ENCODE assay signal across 23 cellular contexts in genomic region chr2:229821353-229821752, GRCh38.
A peak's percentile ranks its signal among the peaks of the same experiment; 100 is the strongest.
DNase-seq lines count a peak whose midpoint lies in the region; ATAC-seq and TF ChIP-seq lines count a peak whose summit lies in the region.
"Had no signal": no experiment of that assay in that cellular context is flagged by ENCODE, and none has a peak within 500 bp of the region (broad histone marks: within the 10 kb centered on the region; RNA-seq: fewer than 3 reads in every experiment).

No MANE protein-coding gene starts in this region.

- H3K4me3 Mint-ChIP-seq in T-helper 2 cell treated with Interferon-gamma antibody and Interleukin-4, amounts not matched to agents 5 μg/mL and 100 μg/mL, for 36 hours, result peak overlapping the region; percentile 24
- H3K4me3 Mint-ChIP-seq in CD4-positive, alpha-beta T cell, result no peak overlapping the region
- H3K4me3 Mint-ChIP-seq in central memory CD8-positive, alpha-beta T cell, result no peak overlapping the region
- no peak overlapping the region for H3K4me3 Mint-ChIP-seq in activated CD4-positive, alpha-beta T cell treated with anti-CD3 and anti-CD28 coated beads, Interleukin-2, amount 10 ng/mL, durations not matched to agents 24 days and 14 days
- H3K4me3 Mint-ChIP-seq in glutamatergic neuron (ENCODE audit: unreplicated experiment), result no peak overlapping the region

- H3K4me3 ChIP-seq in KMS-11 (IDR thresholded peaks at IDR 0.05; ENCODE audit: insufficient read depth, low read depth, low read length), result no peak overlapping the region
- H3K4me3 ChIP-seq: adrenal gland, body of pancreas, HAP-1, left lung, vagina had no signal

- no peak overlapping the region for H3K27ac ChIP-seq in CD4-positive, alpha-beta T cell (ENCODE audit: low read depth, low read length)
- peak overlapping the region; percentile 69; the same call in 1 of the 2 replicates for H3K27ac ChIP-seq in KMS-11
- H3K27ac ChIP-seq: 22Rv1, adrenal gland, body of pancreas, left lung, vagina had no signal

- TF ChIP-seq CTCF in CD4-positive, alpha-beta T cell (IDR thresholded peaks at IDR 0.05), result no peak
- no peak for TF ChIP-seq CTCF in KMS-11 (conservative IDR thresholded peaks at IDR 0.05; ENCODE audit: low read depth, low read length)
- no peak for TF ChIP-seq CTCF in glutamatergic neuron (IDR thresholded peaks at IDR 0.05; ENCODE audit: partially characterized antibody, unreplicated experiment)

- peaks cover 26% of the 10 kb centered on the region for H3K4me1 Mint-ChIP-seq in T-helper 2 cell treated with Interferon-gamma antibody and Interleukin-4, amounts not matched to agents 5 μg/mL and 100 μg/mL, for 36 hours (ENCODE audit: low read depth)
- peaks cover 35% of the 10 kb centered on the region for H3K4me1 Mint-ChIP-seq in CD4-positive, alpha-beta T cell (ENCODE audit: low read depth)
- H3K4me1 Mint-ChIP-seq in central memory CD8-positive, alpha-beta T cell, result peaks cover 28% of the 10 kb centered on the region
- peaks cover 30% of the 10 kb centered on the region for H3K4me1 Mint-ChIP-seq in activated CD4-positive, alpha-beta T cell treated with anti-CD3 and anti-CD28 coated beads, Interleukin-2, amount 10 ng/mL, durations not matched to agents 24 days and 14 days
- H3K4me1 Mint-ChIP-seq in glutamatergic neuron (ENCODE audit: low read depth, unreplicated experiment), result no peaks in the 10 kb centered on the region

- POLR2A ChIA-PET in CD4-positive, alpha-beta T cell (lab: Charles Lee), result interaction anchor here (1.7 to 1.8 kb wide), 2 partner anchors 14 to 100 kb away, joined by 4 to 8 read pairs; partner anchors contain the start of genes FBXO36 and TRIP12

- DNase-seq in T-helper 2 cell treated with Interferon-gamma antibody and Interleukin-4, amounts not matched to agents 5 μg/mL and 100 μg/mL, for 36 hours (ENCODE audit: low spot score), result no peak
- DNase-seq in T-helper 2 cell (no peak), T-helper 9 cell (no peak), glutamatergic neuron (no peak)
- no peak for DNase-seq in CD4-positive, alpha-beta T cell
- no peak for DNase-seq in central memory CD8-positive, alpha-beta T cell (ENCODE audit: low spot score in 2 of 2)
- no peak for DNase-seq in activated CD4-positive, alpha-beta T cell treated with anti-CD3 and anti-CD28 coated beads, Interleukin-2, amount 10 ng/mL, durations not matched to agents 24 days and 14 days
- DNase-seq: activated CD4-positive, alpha-beta T cell treated with anti-CD3 and anti-CD28 coated beads, Interleukin-2, amount 50 U/mL, for 4 hours; activated effector memory CD4-positive, alpha-beta T cell treated with anti-CD3 and anti-CD28 coated beads, Interleukin-2, amount 50 U/mL, for 16 hours; adrenal gland; body of pancreas; DMS153; KBM-7; left lung; NCI-H146; NCI-H510A treated with DMSO at 0.1 percent for 48 hours; occipital lobe had no signal

- H3K27ac Mint-ChIP-seq in T-helper 2 cell treated with Interferon-gamma antibody and Interleukin-4, amounts not matched to agents 5 μg/mL and 100 μg/mL, for 36 hours, result peak overlapping the region; percentile 33
- H3K27ac Mint-ChIP-seq in CD4-positive, alpha-beta T cell, result peak overlapping the region; percentile 68
- H3K27ac Mint-ChIP-seq in central memory CD8-positive, alpha-beta T cell (ENCODE audit: low read depth), result peak overlapping the region; percentile 83
- H3K27ac Mint-ChIP-seq in activated CD4-positive, alpha-beta T cell treated with anti-CD3 and anti-CD28 coated beads, Interleukin-2, amount 10 ng/mL, durations not matched to agents 24 days and 14 days, result no peak overlapping the region
- H3K27ac Mint-ChIP-seq in glutamatergic neuron (ENCODE audit: unreplicated experiment), result no peak overlapping the region
- H3K27ac Mint-ChIP-seq: stimulated activated naive CD8-positive, alpha-beta T cell treated with anti-CD3 and anti-CD28 coated beads, Interleukin-15, amount 100 ng/mL, for 72 hours had no signal

- intact Hi-C loops in CD4-positive, alpha-beta T cell (cut with DNase I, micrococcal nuclease), result no loop called here
- intact Hi-C loops in activated CD4-positive, alpha-beta T cell treated with anti-CD3 and anti-CD28 coated beads, Interleukin-2, amount 10 ng/mL, durations not matched to agents 24 days and 14 days (cut with micrococcal nuclease), result loop anchor here (10.0 kb wide), 1 partner anchor 243 kb away; the partner anchor contains the start of gene SLC16A14

- ATAC-seq in CD4-positive, alpha-beta T cell (ENCODE audit: poor library complexity), result no peak
- no peak for ATAC-seq in central memory CD8-positive, alpha-beta T cell (replicated peaks; ENCODE audit: extremely low read depth, poor library complexity, severe bottlenecking)
- ATAC-seq: body of pancreas, left lung, SK-N-SH treated with all-trans-retinoic acid at 6 μM for 48 hours had no signal

- H3K36me3 ChIP-seq in KMS-11 (ENCODE audit: insufficient read depth), result no peaks in the 10 kb centered on the region

- H3K4me2 ChIP-seq in KMS-11, result peak overlapping the region; percentile 16; the same call in 1 of the 2 replicates

- H3K9me3 Mint-ChIP-seq in T-helper 2 cell treated with Interferon-gamma antibody and Interleukin-4, amounts not matched to agents 5 μg/mL and 100 μg/mL, for 36 hours, result peaks cover 12% of the 10 kb centered on the region
- H3K9me3 Mint-ChIP-seq in CD4-positive, alpha-beta T cell, result peaks cover 5% of the 10 kb centered on the region
- peaks cover 4% of the 10 kb centered on the region for H3K9me3 Mint-ChIP-seq in central memory CD8-positive, alpha-beta T cell
- peaks cover 6% of the 10 kb centered on the region for H3K9me3 Mint-ChIP-seq in activated CD4-positive, alpha-beta T cell treated with anti-CD3 and anti-CD28 coated beads, Interleukin-2, amount 10 ng/mL, durations not matched to agents 24 days and 14 days
- H3K9me3 Mint-ChIP-seq in glutamatergic neuron (ENCODE audit: unreplicated experiment), result peaks cover 3% of the 10 kb centered on the region

- no peaks in the 10 kb centered on the region for H4K20me1 ChIP-seq in KMS-11 (ENCODE audit: insufficient read depth)

- CTCF ChIA-PET in CD4-positive, alpha-beta T cell (lab: Charles Lee), result no interaction called here

- H3K27me3 ChIP-seq in CD4-positive, alpha-beta T cell (ENCODE audit: control insufficient read depth, insufficient read depth, low read length), result no peaks in the 10 kb centered on the region
- no peaks in the 10 kb centered on the region for H3K27me3 ChIP-seq in KMS-11 (ENCODE audit: insufficient read depth, low read depth)
- H3K27me3 ChIP-seq: adrenal gland, body of pancreas, left lung, vagina had no signal

- H3K79me2 ChIP-seq in KMS-11 (ENCODE audit: insufficient read depth, low read depth), result no peaks in the 10 kb centered on the region

- H3K36me3 Mint-ChIP-seq in T-helper 2 cell treated with Interferon-gamma antibody and Interleukin-4, amounts not matched to agents 5 μg/mL and 100 μg/mL, for 36 hours (ENCODE audit: low read depth), result peaks cover 59% of the 10 kb centered on the region
- peaks cover 85% of the 10 kb centered on the region for H3K36me3 Mint-ChIP-seq in CD4-positive, alpha-beta T cell (ENCODE audit: low read depth)
- H3K36me3 Mint-ChIP-seq in central memory CD8-positive, alpha-beta T cell (ENCODE audit: insufficient read depth), result peaks cover 23% of the 10 kb centered on the region
- peaks cover 64% of the 10 kb centered on the region for H3K36me3 Mint-ChIP-seq in activated CD4-positive, alpha-beta T cell treated with anti-CD3 and anti-CD28 coated beads, Interleukin-2, amount 10 ng/mL, durations not matched to agents 24 days and 14 days (ENCODE audit: low read depth)
- no peaks in the 10 kb centered on the region for H3K36me3 Mint-ChIP-seq in glutamatergic neuron (ENCODE audit: unreplicated experiment)

- H3K4me1 ChIP-seq in KMS-11 (ENCODE audit: low read depth, poor library complexity, severe bottlenecking), result peaks cover 40% of the 10 kb centered on the region
- H3K4me1 ChIP-seq: body of pancreas, HAP-1, left lung, vagina had no signal

- H3K9me3 ChIP-seq in CD4-positive, alpha-beta T cell (ENCODE audit: control insufficient read depth, low read length), result no peaks in the 10 kb centered on the region
- H3K9me3 ChIP-seq: adrenal gland, body of pancreas, HAP-1, left lung, vagina had no signal

- H3K9ac ChIP-seq in KMS-11, result no peak overlapping the region

- no peak overlapping the region for H2AFZ ChIP-seq in KMS-11 (ENCODE audit: low read depth)

- H3K27me3 Mint-ChIP-seq in T-helper 2 cell treated with Interferon-gamma antibody and Interleukin-4, amounts not matched to agents 5 μg/mL and 100 μg/mL, for 36 hours (ENCODE audit: low read depth), result no peaks in the 10 kb centered on the region
- no peaks in the 10 kb centered on the region for H3K27me3 Mint-ChIP-seq in CD4-positive, alpha-beta T cell
- H3K27me3 Mint-ChIP-seq in central memory CD8-positive, alpha-beta T cell, result no peaks in the 10 kb centered on the region
- no peaks in the 10 kb centered on the region for H3K27me3 Mint-ChIP-seq in activated CD4-positive, alpha-beta T cell treated with anti-CD3 and anti-CD28 coated beads, Interleukin-2, amount 10 ng/mL, durations not matched to agents 24 days and 14 days
- no peaks in the 10 kb centered on the region for H3K27me3 Mint-ChIP-seq in glutamatergic neuron (ENCODE audit: unreplicated experiment)
- H3K27me3 Mint-ChIP-seq: stimulated activated naive CD8-positive, alpha-beta T cell treated with anti-CD3 and anti-CD28 coated beads, Interleukin-15, amount 100 ng/mL, for 72 hours had no signal

Comparison
In these comparisons a context has a peak if more than half of its experiments do, and no peak if none do; other contexts are left out.
1. H3K27ac Mint-ChIP-seq: peak in T-helper 2 cell treated with Interferon-gamma antibody and Interleukin-4, amounts not matched to agents 5 μg/mL and 100 μg/mL, for 36 hours (single experiment), CD4-positive, alpha-beta T cell (single experiment) and central memory CD8-positive, alpha-beta T cell (single experiment); none in activated CD4-positive, alpha-beta T cell treated with anti-CD3 and anti-CD28 coated beads, Interleukin-2, amount 10 ng/mL, durations not matched to agents 24 days and 14 days (single experiment) and glutamatergic neuron (single experiment).